Comparison of ENCODE assay signal across 26 cellular contexts in genomic region chr14:71618047-71618446, GRCh38.
DNase-seq lines count a peak whose midpoint lies in the region; ATAC-seq, FAIRE-seq and TF ChIP-seq lines count a peak whose summit lies in the region.
"Had no signal": no experiment of that assay in that cellular context is flagged by ENCODE, and none has a peak within 500 bp of the region (broad histone marks: within the 10 kb centered on the region; RNA-seq: fewer than 3 reads in every experiment).

No MANE protein-coding gene starts in this region.

- no peaks in the 10 kb centered on the region for H3K27me3 Mint-ChIP-seq in activated T-helper 17 cell treated with anti-CD3 and anti-CD28 coated beads, Interleukin-2, amount 50 U/mL, for 72 hours
- H3K27me3 Mint-ChIP-seq: CD8-positive, alpha-beta memory T cell had no signal

- no peak overlapping the region for H3K4me3 Mint-ChIP-seq in activated T-helper 17 cell treated with anti-CD3 and anti-CD28 coated beads, Interleukin-2, amount 50 U/mL, for 72 hours
- H3K4me3 Mint-ChIP-seq: CD8-positive, alpha-beta memory T cell; T-helper 1 cell treated with Interleukin-12 subunit alpha and Interleukin-12 subunit beta and Interleukin-4 antibody, amounts not matched to agents 30 μg/mL and 1 μg/mL, for 36 hours had no signal

- H3K9me3 ChIP-seq in GM12878 (replicated peaks; ENCODE audit: control insufficient read depth, insufficient read depth, low read length): no peaks in the 10 kb centered on the region; the same call in 1 of the 3 replicates
- H3K9me3 ChIP-seq in effector memory CD4-positive, alpha-beta T cell (ENCODE audit: control insufficient read depth, low read length): no peaks in the 10 kb centered on the region

- H3K4me2 ChIP-seq in GM12878 (ENCODE audit: control insufficient read depth, insufficient read depth): peak overlapping the region; percentile 49; the same call in 1 of the 2 replicates

- H3K9ac ChIP-seq in GM12878 (ENCODE audit: control insufficient read depth, insufficient read depth, low read length): peak overlapping the region; percentile 25; the same call in 1 of the 2 replicates

- WGBS in GM12878 (ENCODE audit: insufficient coverage, insufficient replicate concordance, low lambda C conversion rate, missing lambda C conversion rate): 66% methylated on average over 3 of the region's 3 CpGs

- H2AFZ ChIP-seq in GM12878 (ENCODE audit: control insufficient read depth, low read depth, low read length): no peak overlapping the region

- no peak for TF ChIP-seq RAD21 in GM12878 (IDR thresholded peaks at IDR 0.05; ENCODE audit: insufficient read depth, low read depth, low read length)

- peaks cover 11% of the 10 kb centered on the region; the same call in 1 of the 2 replicates for H3K4me1 ChIP-seq in GM12878 (ENCODE audit: control insufficient read depth, insufficient read depth, low read length)
- no peaks in the 10 kb centered on the region for H3K4me1 ChIP-seq in effector memory CD4-positive, alpha-beta T cell (ENCODE audit: control insufficient read depth, insufficient read depth, low read length, poor library complexity, severe bottlenecking)

- FAIRE-seq in GM19239 (lab: Jason Lieb, UNC) (peak; percentile 8), GM12878 (lab: Jason Lieb, UNC) (no peak)
- FAIRE-seq: A204.1, G401.6, HepG2, RCC 7860 had no signal

- H3K9me3 Mint-ChIP-seq in activated T-helper 17 cell treated with anti-CD3 and anti-CD28 coated beads, Interleukin-2, amount 50 U/mL, for 72 hours: no peaks in the 10 kb centered on the region
- H3K9me3 Mint-ChIP-seq: CD8-positive, alpha-beta memory T cell; T-helper 1 cell treated with Interleukin-12 subunit alpha and Interleukin-12 subunit beta and Interleukin-4 antibody, amounts not matched to agents 30 μg/mL and 1 μg/mL, for 36 hours had no signal

- in situ Hi-C loops in GM12878 (cut with MboI): no loop called here

- H3K4me1 Mint-ChIP-seq in activated T-helper 17 cell treated with anti-CD3 and anti-CD28 coated beads, Interleukin-2, amount 50 U/mL, for 72 hours: peaks cover 8% of the 10 kb centered on the region

- no peak for TF ChIP-seq EP300 in GM12878 (IDR thresholded peaks at IDR 0.05; ENCODE audit: borderline replicate concordance in 1 of 2, control insufficient read depth in 1 of 2, low read depth in 2 of 2, low read length in 2 of 2)

- no peaks in the 10 kb centered on the region for H3K27me3 ChIP-seq in GM12878 (replicated peaks in 1 of 2; ENCODE audit: control insufficient read depth in 2 of 2, insufficient read depth in 2 of 2, low read length in 1 of 2)
- no peaks in the 10 kb centered on the region for H3K27me3 ChIP-seq in effector memory CD4-positive, alpha-beta T cell (replicated peaks; ENCODE audit: control insufficient read depth, insufficient read depth, low read length, poor library complexity, severe bottlenecking)

- no peak overlapping the region for H3K27ac Mint-ChIP-seq in activated T-helper 17 cell treated with anti-CD3 and anti-CD28 coated beads, Interleukin-2, amount 50 U/mL, for 72 hours
- H3K27ac Mint-ChIP-seq: T-helper 1 cell treated with Interleukin-12 subunit alpha and Interleukin-12 subunit beta and Interleukin-4 antibody, amounts not matched to agents 30 μg/mL and 1 μg/mL, for 36 hours had no signal

- ATAC-seq in HG03354 (IDR thresholded peaks at IDR 0.05; ENCODE audit: poor library complexity, severe bottlenecking, unreplicated experiment) (peak; percentile 45), GM12878 (peak; percentile 78)
- no peak for ATAC-seq in activated T-helper 17 cell treated with anti-CD3 and anti-CD28 coated beads, Interleukin-2, amount 50 U/mL, for 72 hours (replicated peaks)
- ATAC-seq: HepG2, Right ventricle myocardium inferior had no signal

- no peaks in the 10 kb centered on the region for H4K20me1 ChIP-seq in GM12878 (ENCODE audit: control insufficient read depth, insufficient read depth)

- peaks cover 6 to 7% of the 10 kb centered on the region in 2 experiments; a peak in 3 of 4 replicates for H3K36me3 ChIP-seq in GM12878 (ENCODE audit: control insufficient read depth in 2 of 2, insufficient read depth in 2 of 2, low read length in 1 of 2)
- H3K36me3 ChIP-seq in effector memory CD4-positive, alpha-beta T cell (ENCODE audit: control insufficient read depth, insufficient read depth, low read length): peaks cover 2% of the 10 kb centered on the region

- peaks cover 49% of the 10 kb centered on the region for H3K36me3 Mint-ChIP-seq in activated T-helper 17 cell treated with anti-CD3 and anti-CD28 coated beads, Interleukin-2, amount 50 U/mL, for 72 hours (ENCODE audit: low read depth)

- TF ChIP-seq CTCF in GM12878 (IDR thresholded peaks at IDR 0.05 in 2 of 3, conservative IDR thresholded peaks at IDR 0.05 in 1 of 3; ENCODE audit: control insufficient read depth in 2 of 3, extremely low read depth in 1 of 3, insufficient read depth in 1 of 3, low read depth in 3 of 3, low read length in 3 of 3): no peak

- intact Hi-C loops in GM12878 (cut with micrococcal nuclease; ENCODE audit: unreplicated experiment): loop anchor here (5.0 kb wide), 2 partner anchors 61 to 121 kb away; no protein-coding TSS in a partner anchor

- POLR2A ChIA-PET in GM12878 (lab: Charles Lee): interaction anchor here (0.6 to 2.3 kb wide), 3 partner anchors 9 to 63 kb away, joined by 3 to 9 read pairs (median 8); no protein-coding TSS in a partner anchor

- CTCF ChIA-PET in GM12878 (lab: Yijun Ruan, JAX): interaction anchor here (1.1 to 1.6 kb wide), 2 partner anchors 67 to 293 kb away, joined by 3 to 5 read pairs; no protein-coding TSS in a partner anchor

- TF ChIP-seq POLR2A in GM12878 (IDR thresholded peaks at IDR 0.05; ENCODE audit: low read depth, low read length): no peak

- peaks cover 11% of the 10 kb centered on the region for H3K79me2 ChIP-seq in GM12878 (ENCODE audit: control insufficient read depth, insufficient read depth, low read length)

- DNase-seq in ELF-1 (ENCODE audit: low read depth, low spot score) (peak; percentile 26), GM19239 (ENCODE audit: insufficient read length, low spot score) (no peak), GM12878 (ENCODE audit: low read depth, low spot score) (no peak), NCI-H1048 (lab: John Stamatoyannopoulos, UW) (no peak)
- DNase-seq in effector memory CD4-positive, alpha-beta T cell: no peak
- DNase-seq in stimulated activated naive CD4-positive, alpha-beta T cell (lab: John Stamatoyannopoulos, UW): no peak
- DNase-seq: Calu3; CD8-positive, alpha-beta memory T cell; DMS153; KG1; MV-4-11; NCI-H187 treated with DMSO at 0.1 percent for 48 hours; NCI-H2107; NCI-H446 treated with DMSO at 0.1 percent for 48 hours; NCI-H748 treated with DMSO at 0.1 percent for 48 hours; NK-92 treated with Interleukin-12 subunit alpha and Interleukin-12 subunit beta, amount 100 ng/mL, for 24 hours had no signal

- peak overlapping the region; percentile 77 for H3K27ac ChIP-seq in GM12878 (ENCODE audit: control insufficient read depth, insufficient read depth)
- no peak overlapping the region for H3K27ac ChIP-seq in effector memory CD4-positive, alpha-beta T cell (ENCODE audit: insufficient read depth, low read length, poor library complexity, severe bottlenecking)
- H3K27ac ChIP-seq: C4-2B, HL-60 had no signal

- RAD21 ChIA-PET in GM12878 (lab: Charles Lee; ENCODE audit: unreplicated experiment): interaction anchor here (1.4 to 8.0 kb wide), 6 partner anchors 20 to 296 kb away, joined by 3 to 85 read pairs (median 7); no protein-coding TSS in a partner anchor

- peak overlapping the region; percentile 30; the same call in 1 of the 2 replicates for H3K4me3 ChIP-seq in GM12878
- no peak overlapping the region for H3K4me3 ChIP-seq in effector memory CD4-positive, alpha-beta T cell (ENCODE audit: insufficient read depth, low read depth, low read length, poor library complexity, severe bottlenecking)

- BruUV-seq in GM12878 (replicated peaks; lab: Mats Ljungman, UMichigan): no TSS peak

- SMC1A ChIA-PET in GM12878 (lab: Charles Lee; ENCODE audit: uncharacterized antibody, unreplicated experiment): interaction anchor here (0.6 to 5.8 kb wide), 12 partner anchors 10 to 294 kb away, joined by 3 to 48 read pairs (median 5); no protein-coding TSS in a partner anchor

TF ChIP-seq in GM12878, 131 proteins besides CTCF, POLR2A, EP300 and RAD21 (continues in another document):
- TF ChIP-seq REST (IDR thresholded peaks at IDR 0.05; ENCODE audit: low read depth, low read length): no peak
- no peak for TF ChIP-seq SMAD5 (IDR thresholded peaks at IDR 0.05; ENCODE audit: low read depth)
- peak; percentile 75; the same call in 1 of the 2 replicates for TF ChIP-seq RFX5 (IDR thresholded peaks at IDR 0.05; ENCODE audit: low read depth, low read length)
- 0 out of 2 replicates have a peak, but pooled peaks have one; percentile 48 for TF ChIP-seq POLR2AphosphoS5 (IDR thresholded peaks at IDR 0.05; ENCODE audit: low read length)
